In the genomic region with DNA sequence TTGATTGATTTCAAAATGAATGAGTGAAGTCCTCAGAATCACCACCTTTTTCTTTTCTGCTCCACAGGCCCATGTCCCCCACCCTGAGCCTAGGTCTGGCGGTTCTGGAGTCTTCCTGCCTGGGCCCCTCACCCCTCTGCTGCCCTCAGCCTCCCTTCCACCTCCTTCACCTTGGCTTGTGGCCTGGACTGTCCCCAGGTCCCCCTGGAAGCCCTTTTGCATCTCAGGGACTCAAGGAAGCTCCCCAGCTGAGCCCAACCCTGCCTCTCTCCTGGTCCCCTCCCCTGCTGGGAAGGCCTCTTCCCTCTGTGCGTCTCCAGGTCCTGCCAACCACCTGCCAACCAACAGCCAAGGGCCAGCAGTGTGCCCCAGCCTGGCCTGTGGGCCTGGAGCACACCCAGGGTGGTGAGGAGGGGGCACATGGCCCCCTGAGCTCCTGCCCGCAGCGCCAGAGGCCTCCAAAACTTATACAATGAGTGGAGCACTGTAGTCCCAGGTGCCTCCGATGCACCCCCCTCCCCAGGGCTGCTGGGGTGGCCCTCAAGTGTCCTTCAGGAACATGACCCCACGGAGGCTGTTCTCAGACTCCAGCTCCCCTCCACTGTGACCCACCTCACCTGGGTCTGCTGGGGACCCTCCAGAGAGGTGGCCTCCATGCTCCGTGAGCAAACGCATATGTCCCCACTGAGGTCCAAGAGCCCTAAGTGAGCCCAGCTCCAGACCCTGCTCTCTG, we compare ENCODE assay signal across 1 cellular context.
TF ChIP-seq lines count a peak whose summit lies in the region.

No MANE protein-coding gene starts in this region.

TF ChIP-seq in HEK293, 187 proteins besides CTCF, POLR2A, EP300 and RAD21 (continued from another document):
- TF ChIP-seq, protein P1, sequence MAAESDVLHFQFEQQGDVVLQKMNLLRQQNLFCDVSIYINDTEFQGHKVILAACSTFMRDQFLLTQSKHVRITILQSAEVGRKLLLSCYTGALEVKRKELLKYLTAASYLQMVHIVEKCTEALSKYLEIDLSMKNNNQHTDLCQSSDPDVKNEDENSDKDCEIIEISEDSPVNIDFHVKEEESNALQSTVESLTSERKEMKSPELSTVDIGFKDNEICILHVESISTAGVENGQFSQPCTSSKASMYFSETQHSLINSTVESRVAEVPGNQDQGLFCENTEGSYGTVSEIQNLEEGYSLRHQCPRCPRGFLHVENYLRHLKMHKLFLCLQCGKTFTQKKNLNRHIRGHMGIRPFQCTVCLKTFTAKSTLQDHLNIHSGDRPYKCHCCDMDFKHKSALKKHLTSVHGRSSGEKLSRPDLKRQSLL (tag by site-specific recombination; IDR thresholded peaks at IDR 0.05), result no peak
- TF ChIP-seq ZIC2 (tag by site-specific recombination; IDR thresholded peaks at IDR 0.05) (peak; percentile 25; the same call in 1 of the 2 replicates), GLIS1 (tag by site-specific recombination; IDR thresholded peaks at IDR 0.05) (peak; percentile 90), ZNF843 (tag by site-specific recombination; IDR thresholded peaks at IDR 0.05) (no peak), GLIS2 (tag by site-specific recombination; IDR thresholded peaks at IDR 0.05) (no peak)
